In genomic region chr13:42417624-42418023, GRCh38 we compare ENCODE assay signal across 2 cellular contexts.
TF ChIP-seq lines count a peak whose summit lies in the region.

No MANE protein-coding gene starts in this region.

TF ChIP-seq in GM23338, 12 proteins besides CTCF, POLR2A, EP300 and RAD21:
- no peak for TF ChIP-seq EZH2phosphoT487 (IDR thresholded peaks at IDR 0.05; ENCODE audit: unreplicated experiment)
- no peak for TF ChIP-seq ZNF462 (CRISPR knock-in tag; IDR thresholded peaks at IDR 0.05)
- TF ChIP-seq, protein P1, sequence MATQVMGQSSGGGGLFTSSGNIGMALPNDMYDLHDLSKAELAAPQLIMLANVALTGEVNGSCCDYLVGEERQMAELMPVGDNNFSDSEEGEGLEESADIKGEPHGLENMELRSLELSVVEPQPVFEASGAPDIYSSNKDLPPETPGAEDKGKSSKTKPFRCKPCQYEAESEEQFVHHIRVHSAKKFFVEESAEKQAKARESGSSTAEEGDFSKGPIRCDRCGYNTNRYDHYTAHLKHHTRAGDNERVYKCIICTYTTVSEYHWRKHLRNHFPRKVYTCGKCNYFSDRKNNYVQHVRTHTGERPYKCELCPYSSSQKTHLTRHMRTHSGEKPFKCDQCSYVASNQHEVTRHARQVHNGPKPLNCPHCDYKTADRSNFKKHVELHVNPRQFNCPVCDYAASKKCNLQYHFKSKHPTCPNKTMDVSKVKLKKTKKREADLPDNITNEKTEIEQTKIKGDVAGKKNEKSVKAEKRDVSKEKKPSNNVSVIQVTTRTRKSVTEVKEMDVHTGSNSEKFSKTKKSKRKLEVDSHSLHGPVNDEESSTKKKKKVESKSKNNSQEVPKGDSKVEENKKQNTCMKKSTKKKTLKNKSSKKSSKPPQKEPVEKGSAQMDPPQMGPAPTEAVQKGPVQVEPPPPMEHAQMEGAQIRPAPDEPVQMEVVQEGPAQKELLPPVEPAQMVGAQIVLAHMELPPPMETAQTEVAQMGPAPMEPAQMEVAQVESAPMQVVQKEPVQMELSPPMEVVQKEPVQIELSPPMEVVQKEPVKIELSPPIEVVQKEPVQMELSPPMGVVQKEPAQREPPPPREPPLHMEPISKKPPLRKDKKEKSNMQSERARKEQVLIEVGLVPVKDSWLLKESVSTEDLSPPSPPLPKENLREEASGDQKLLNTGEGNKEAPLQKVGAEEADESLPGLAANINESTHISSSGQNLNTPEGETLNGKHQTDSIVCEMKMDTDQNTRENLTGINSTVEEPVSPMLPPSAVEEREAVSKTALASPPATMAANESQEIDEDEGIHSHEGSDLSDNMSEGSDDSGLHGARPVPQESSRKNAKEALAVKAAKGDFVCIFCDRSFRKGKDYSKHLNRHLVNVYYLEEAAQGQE (IDR thresholded peaks at IDR 0.05; ENCODE audit: unreplicated experiment) = no peak
- no peak for TF ChIP-seq POLR2AphosphoS5 (IDR thresholded peaks at IDR 0.05; ENCODE audit: low read depth)
- no peak for TF ChIP-seq ZNF114 (CRISPR knock-in tag; IDR thresholded peaks at IDR 0.05)
- TF ChIP-seq JUNB (IDR thresholded peaks at IDR 0.05; ENCODE audit: unreplicated experiment) = no peak
- no peak for TF ChIP-seq EZH2 (IDR thresholded peaks at IDR 0.05; ENCODE audit: low read depth, unreplicated experiment)
- no peak for TF ChIP-seq CREB1 (CRISPR knock-in tag; IDR thresholded peaks at IDR 0.05; ENCODE audit: low read depth)
- TF ChIP-seq, protein P2, sequence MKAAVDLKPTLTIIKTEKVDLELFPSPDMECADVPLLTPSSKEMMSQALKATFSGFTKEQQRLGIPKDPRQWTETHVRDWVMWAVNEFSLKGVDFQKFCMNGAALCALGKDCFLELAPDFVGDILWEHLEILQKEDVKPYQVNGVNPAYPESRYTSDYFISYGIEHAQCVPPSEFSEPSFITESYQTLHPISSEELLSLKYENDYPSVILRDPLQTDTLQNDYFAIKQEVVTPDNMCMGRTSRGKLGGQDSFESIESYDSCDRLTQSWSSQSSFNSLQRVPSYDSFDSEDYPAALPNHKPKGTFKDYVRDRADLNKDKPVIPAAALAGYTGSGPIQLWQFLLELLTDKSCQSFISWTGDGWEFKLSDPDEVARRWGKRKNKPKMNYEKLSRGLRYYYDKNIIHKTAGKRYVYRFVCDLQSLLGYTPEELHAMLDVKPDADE (IDR thresholded peaks at IDR 0.05) = no peak
- TF ChIP-seq NANOG (IDR thresholded peaks at IDR 0.05; ENCODE audit: borderline replicate concordance) = no peak
- TF ChIP-seq ZNF331 (CRISPR knock-in tag; IDR thresholded peaks at IDR 0.05; ENCODE audit: low read depth) = no peak
- no peak for TF ChIP-seq STAT1 (IDR thresholded peaks at IDR 0.05; ENCODE audit: unreplicated experiment)

TF ChIP-seq in GM12878, 131 proteins besides CTCF, POLR2A, EP300 and RAD21:
- TF ChIP-seq, protein P3, sequence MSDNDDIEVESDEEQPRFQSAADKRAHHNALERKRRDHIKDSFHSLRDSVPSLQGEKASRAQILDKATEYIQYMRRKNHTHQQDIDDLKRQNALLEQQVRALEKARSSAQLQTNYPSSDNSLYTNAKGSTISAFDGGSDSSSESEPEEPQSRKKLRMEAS (IDR thresholded peaks at IDR 0.05; ENCODE audit: low read depth, low read length) = no peak
- no peak for TF ChIP-seq ZNF622 (IDR thresholded peaks at IDR 0.05)
- no peak for TF ChIP-seq ZNF217 (IDR thresholded peaks at IDR 0.05)
- no peak for TF ChIP-seq ASH2L (IDR thresholded peaks at IDR 0.05; ENCODE audit: borderline replicate concordance, low read depth)
- no peak for TF ChIP-seq RAD51 (IDR thresholded peaks at IDR 0.05)
- no peak for TF ChIP-seq MTA3 (IDR thresholded peaks at IDR 0.05; ENCODE audit: borderline replicate concordance, low read length)
- TF ChIP-seq TCF3 (IDR thresholded peaks at IDR 0.05; ENCODE audit: borderline replicate concordance, insufficient read depth, low read depth, low read length) = no peak
- TF ChIP-seq PBX3 (IDR thresholded peaks at IDR 0.05; ENCODE audit: insufficient replicate concordance, low read depth, low read length) = no peak
- TF ChIP-seq POLR2AphosphoS2 (IDR thresholded peaks at IDR 0.05; ENCODE audit: low read depth, low read length) = no peak
- TF ChIP-seq NBN (IDR thresholded peaks at IDR 0.05) = no peak
- TF ChIP-seq RFX5 (IDR thresholded peaks at IDR 0.05; ENCODE audit: low read depth, low read length) = no peak
- no peak for TF ChIP-seq POU2F2 (IDR thresholded peaks at IDR 0.05; ENCODE audit: borderline replicate concordance, low read depth, low read length)
- TF ChIP-seq ZNF274 (IDR thresholded peaks at IDR 0.05; ENCODE audit: insufficient read depth, insufficient read length) = no peak
- no peak for TF ChIP-seq BMI1 (IDR thresholded peaks at IDR 0.05; ENCODE audit: borderline replicate concordance)
- TF ChIP-seq E2F4 (IDR thresholded peaks at IDR 0.05; ENCODE audit: low read depth, low read length) = no peak
- TF ChIP-seq YY1 (IDR thresholded peaks at IDR 0.05; ENCODE audit: low read depth, low read length) = no peak
- TF ChIP-seq KDM1A (IDR thresholded peaks at IDR 0.05; ENCODE audit: borderline replicate concordance) = no peak
